In genomic region chr21:45403133-45403824, GRCh38 we compare ENCODE assay signal across 10 cellular contexts. TPM values are rescaled to one million over a fixed set of nuclear protein-coding genes. Genes with fewer than 3 reads are reported as not detected.
DNase-seq lines count a peak whose midpoint lies in the region; ATAC-seq and TF ChIP-seq lines count a peak whose summit lies in the region.
"Had no signal": no experiment of that assay in that cellular context is flagged by ENCODE, and none has a peak within 500 bp of the region (broad histone marks: within the 10 kb centered on the region; RNA-seq: fewer than 3 reads in every experiment).

No MANE protein-coding gene starts in this region.

- peak; percentile 74 for DNase-seq in HPDE6-E6E7 (ENCODE audit: extremely low spot score)
- DNase-seq in T-helper 17 cell, result no peak
- peak; percentile 81 to 94 for DNase-seq in foreskin keratinocyte
- peak; percentile 54 for DNase-seq in posterior vena cava (ENCODE audit: low spot score)
- no peak for DNase-seq in hepatic stellate cell (ENCODE audit: low spot score)
- DNase-seq in activated CD4-positive, CD25-positive, alpha-beta regulatory T cell (lab: John Stamatoyannopoulos, UW), result no peak
- DNase-seq in NCI-H524 treated with DMSO at 0.1 percent for 48 hours (lab: John Stamatoyannopoulos, UW), result no peak
- DNase-seq: activated CD8-positive, alpha-beta memory T cell treated with anti-CD3 and anti-CD28 coated beads, Interleukin-2, amount 50 U/mL, for 4 hours; NCI-H510A treated with DMSO at 0.1 percent for 48 hours; SW 1271 had no signal

- peak overlapping the region; percentile 74 for H3K27ac Mint-ChIP-seq in T-helper 17 cell

- intact Hi-C loops in posterior vena cava (cut with DNase I), result no loop called here

- peak overlapping the region; percentile 94 for H3K4me3 Mint-ChIP-seq in T-helper 17 cell

- peaks cover 16% of the 10 kb centered on the region for H3K36me3 Mint-ChIP-seq in T-helper 17 cell (ENCODE audit: low read depth)

- peaks cover 10% of the 10 kb centered on the region for H3K27me3 ChIP-seq in foreskin keratinocyte

- H3K27me3 Mint-ChIP-seq in T-helper 17 cell, result peaks cover 52% of the 10 kb centered on the region

- H3K27ac ChIP-seq in foreskin keratinocyte, result no peak overlapping the region

- H3K4me1 Mint-ChIP-seq in T-helper 17 cell, result peaks cover 10% of the 10 kb centered on the region

- peaks cover 5% of the 10 kb centered on the region for H3K4me1 ChIP-seq in foreskin keratinocyte

- ATAC-seq in T-helper 17 cell (no peak), foreskin keratinocyte (peak; percentile 82)

- peaks cover 5% of the 10 kb centered on the region for H3K9me3 ChIP-seq in T-helper 17 cell (ENCODE audit: control insufficient read depth, low read length, poor library complexity, severe bottlenecking)

- TF ChIP-seq CTCF in foreskin keratinocyte (conservative IDR thresholded peaks at IDR 0.05), result no peak

RNA-seq across cellular contexts. Expression of gene COL18A1, which starts 1.7 kb away (rescaled TPM):
- 10 to 100 TPM in 1 of 2 donors, 1 to 10 TPM in 1; 5.4 to 17.1 TPM for total RNA-seq in T-helper 17 cell
- 30.0 and 37.3 TPM in 2 replicates for total RNA-seq in foreskin keratinocyte
- 26.2 and 32.3 TPM in 2 replicates for polyA plus RNA-seq in foreskin keratinocyte
- total RNA-seq in posterior vena cava, result 100 to 1,000 TPM; 117 to 133 TPM

Comparison
In these comparisons a context has a peak if more than half of its experiments do, and no peak if none do; other contexts are left out.
1. DNase-seq: peak in HPDE6-E6E7 (single experiment), foreskin keratinocyte (2 of 2) and posterior vena cava (single experiment); none in T-helper 17 cell (0 of 3), hepatic stellate cell (single experiment), activated CD4-positive, CD25-positive, alpha-beta regulatory T cell (0 of 4) and NCI-H524 treated with DMSO at 0.1 percent for 48 hours (single experiment).